Comparison of ENCODE assay signal across 8 cellular contexts in genomic region chr12:123971770-123972447, GRCh38. TPM values are rescaled to one million over a fixed set of nuclear protein-coding genes. Genes with fewer than 3 reads are reported as not detected.
DNase-seq lines count a peak whose midpoint lies in the region; ATAC-seq and TF ChIP-seq lines count a peak whose summit lies in the region.

No MANE protein-coding gene starts in this region.

- peak overlapping the region; percentile 64 for H3K4me3 ChIP-seq in NB4 (ENCODE audit: low read depth, low read length)
- peak overlapping the region; percentile 93 for H3K4me3 ChIP-seq in lower lobe of right lung

- H3K4me1 ChIP-seq in lower lobe of right lung, result peaks cover 37% of the 10 kb centered on the region

- no peaks in the 10 kb centered on the region for H3K9me3 ChIP-seq in lower lobe of right lung

- ATAC-seq in lower lobe of right lung (peak; percentile 16 to 49), HG03342 (IDR thresholded peaks at IDR 0.05; ENCODE audit: unreplicated experiment) (no peak)

- TF ChIP-seq POLR2A in NB4 (IDR thresholded peaks at IDR 0.05; ENCODE audit: extremely low read depth, insufficient read length), result no peak

- peak; percentile 53 for DNase-seq in DMS53 treated with DMSO at 0.1 percent for 48 hours (lab: John Stamatoyannopoulos, UW; ENCODE audit: unreplicated experiment)
- peak; percentile 21 for DNase-seq in H4 (ENCODE audit: low spot score)
- DNase-seq in NB4 (ENCODE audit: low read depth), result peak; percentile 67
- DNase-seq in activated CD4-positive, alpha-beta T cell treated with anti-CD3 and anti-CD28 coated beads, Interleukin-2, amount 50 U/mL, for 1 hour, result peak; percentile 23
- DNase-seq in dermis microvascular lymphatic vessel endothelial cell (ENCODE audit: low read depth in 2 of 2), result peak; percentile 12 to 54
- DNase-seq in lower lobe of right lung, result peak; percentile 69
- peak; percentile 55 for DNase-seq in stimulated activated CD8-positive, alpha-beta memory T cell treated with anti-CD3 and anti-CD28 coated beads, Interleukin-4, amount 100 ng/mL, for 48 hours

- intact Hi-C loops in lower lobe of right lung (cut with DNase I), result no loop called here

- no peaks in the 10 kb centered on the region for H3K27me3 ChIP-seq in lower lobe of right lung (ENCODE audit: low read depth)

- TF ChIP-seq CTCF in NB4 (IDR thresholded peaks at IDR 0.05; ENCODE audit: low read depth, low read length) (no peak), lower lobe of right lung (IDR thresholded peaks at IDR 0.05) (no peak)

- H3K27ac ChIP-seq in lower lobe of right lung, result peak overlapping the region; percentile 95

- H3K36me3 ChIP-seq in lower lobe of right lung, result peaks cover 12% of the 10 kb centered on the region

RNA-seq across cellular contexts. Expression of gene CCDC92, which starts 0.7 kb away (rescaled TPM):
- 8.3 and 10.2 TPM in 2 replicates for total RNA-seq in H4 (2014; rRNA removed; shearing (Covaris generic))
- total RNA-seq in dermis microvascular lymphatic vessel endothelial cell (4.1 and 7.0 TPM in 2 replicates), lower lobe of right lung (47.6 TPM)

RNA-seq across cellular contexts. Expression of gene ZNF664, which starts 1.1 kb away (rescaled TPM):
- total RNA-seq in H4 (2014; rRNA removed; shearing (Covaris generic)), result 41.6 and 48.6 TPM in 2 replicates
- 42.4 and 43.6 TPM in 2 replicates for total RNA-seq in dermis microvascular lymphatic vessel endothelial cell
- total RNA-seq in lower lobe of right lung, result 84.2 TPM
